Comparison of ENCODE assay signal across 8 cellular contexts in genomic region chr22:50620861-50621490, GRCh38. TPM values are rescaled to one million over a fixed set of nuclear protein-coding genes. Genes with fewer than 3 reads are reported as not detected.
DNase-seq lines count a peak whose midpoint lies in the region; ATAC-seq and TF ChIP-seq lines count a peak whose summit lies in the region.

No MANE protein-coding gene starts in this region.

- peaks cover 4 to 19% (median 12%) of the 10 kb centered on the region in 3 donors for H3K36me3 ChIP-seq in esophagus squamous epithelium

- peaks cover 19 to 40% (median 24%) of the 10 kb centered on the region in 3 donors for H3K4me1 ChIP-seq in esophagus squamous epithelium

- no peak for TF ChIP-seq CTCF in esophagus squamous epithelium (IDR thresholded peaks at IDR 0.05)

- 7 to 9% methylated on average over 12 to 20 of the region's 22 CpGs for WGBS in esophagus squamous epithelium, 2 donors

- intact Hi-C loops in esophagus squamous epithelium (cut with DNase I): no loop called here

- H3K9me3 ChIP-seq in esophagus squamous epithelium: no peaks in the 10 kb centered on the region

- DNase-seq in activated CD8-positive, alpha-beta memory T cell treated with anti-CD3 and anti-CD28 coated beads for 24 hours: peak; percentile 79
- DNase-seq in activated CD8-positive, alpha-beta memory T cell treated with anti-CD3 and anti-CD28 coated beads, Interleukin-2, amount 50 U/mL, for 4 hours: no peak
- DNase-seq in activated CD4-positive, alpha-beta T cell treated with anti-CD3 and anti-CD28 coated beads, Interleukin-2, amount 50 U/mL, for 48 hours: peak; percentile 57 to 67
- DNase-seq in esophagus squamous epithelium (lab: John Stamatoyannopoulos, UW): no peak
- DNase-seq in stimulated activated CD4-positive, alpha-beta T cell treated with anti-CD3 and anti-CD28 coated beads, Interleukin-15, amount 100 ng/mL, for 24 hours: peak; percentile 71
- DNase-seq in dedifferentiated amniotic fluid mesenchymal stem cell (ENCODE audit: extremely low spot score): no peak
- no peak for DNase-seq in EL

- peaks cover 0 to 15% (median 0%) of the 10 kb centered on the region in 4 donors for H3K27me3 ChIP-seq in esophagus squamous epithelium

- ATAC-seq in HG03521 (IDR thresholded peaks at IDR 0.05; ENCODE audit: unreplicated experiment): peak; percentile 29

- TF ChIP-seq POLR2A in esophagus squamous epithelium (IDR thresholded peaks at IDR 0.05): no peak

- peak overlapping the region; percentile 84 to 91 (median 88) for H3K27ac ChIP-seq in esophagus squamous epithelium

- peak overlapping the region; percentile 5 to 54 (median 35) for H3K4me3 ChIP-seq in esophagus squamous epithelium

RNA-seq across cellular contexts. Expression of gene ARSA, which starts 7.0 kb away (rescaled TPM):
- total RNA-seq in esophagus squamous epithelium: 10 to 100 TPM; 18.7 to 47.0 (median 28.6) TPM

RNA-seq across cellular contexts. Expression of gene MAPK8IP2, which starts 20.4 kb away (rescaled TPM):
- total RNA-seq in esophagus squamous epithelium: 1 to 10 TPM; 1.3 to 2.9 (median 1.7) TPM

RNA-seq across cellular contexts. Expression of gene CHKB, which starts 38.3 kb away (rescaled TPM):
- 10 to 100 TPM; 16.7 to 51.2 (median 35.4) TPM for total RNA-seq in esophagus squamous epithelium

RNA-seq across cellular contexts. Expression of gene CPT1B, which starts 42.7 kb away (rescaled TPM):
- total RNA-seq in esophagus squamous epithelium: 10 to 100 TPM in 1 of 4 donors, 1 to 10 TPM in 3; 3.5 to 17.6 (median 8.2) TPM

RNA-seq across cellular contexts. Expression of gene SHANK3, which starts 51.6 kb away (rescaled TPM):
- 1 to 10 TPM; 3.7 to 5.9 (median 4.5) TPM for total RNA-seq in esophagus squamous epithelium

Comparison
In these comparisons a context has a peak if more than half of its experiments do, and no peak if none do; other contexts are left out.
1. DNase-seq: peak in activated CD8-positive, alpha-beta memory T cell treated with anti-CD3 and anti-CD28 coated beads for 24 hours (single experiment), activated CD4-positive, alpha-beta T cell treated with anti-CD3 and anti-CD28 coated beads, Interleukin-2, amount 50 U/mL, for 48 hours (2 of 2) and stimulated activated CD4-positive, alpha-beta T cell treated with anti-CD3 and anti-CD28 coated beads, Interleukin-15, amount 100 ng/mL, for 24 hours (single experiment); none in activated CD8-positive, alpha-beta memory T cell treated with anti-CD3 and anti-CD28 coated beads, Interleukin-2, amount 50 U/mL, for 4 hours (single experiment), esophagus squamous epithelium (single experiment), dedifferentiated amniotic fluid mesenchymal stem cell (single experiment) and EL (single experiment).